Comparison of ENCODE assay signal across 9 cellular contexts in the genomic region with DNA sequence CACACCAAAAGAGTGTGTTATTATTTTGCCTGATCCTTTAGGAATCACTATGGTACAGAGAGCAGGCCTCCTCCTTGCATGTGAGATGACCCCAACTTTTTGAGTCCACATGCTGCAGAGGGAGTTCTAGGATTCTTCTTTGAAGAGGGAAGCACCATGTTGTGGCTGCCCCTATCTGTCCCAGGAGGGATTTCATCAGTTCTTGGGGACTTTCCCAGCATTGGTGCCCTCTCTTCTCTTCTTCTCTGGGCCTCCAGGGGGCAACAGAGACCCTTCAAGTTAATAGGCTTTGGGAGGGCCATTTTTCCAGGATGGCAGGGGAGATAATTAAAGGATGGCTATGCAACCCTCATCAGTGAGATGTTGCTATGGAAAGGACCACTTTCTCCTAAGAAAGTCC. TPM values are rescaled to one million over a fixed set of nuclear protein-coding genes. Genes with fewer than 3 reads are reported as not detected.
DNase-seq lines count a peak whose midpoint lies in the region; ATAC-seq and TF ChIP-seq lines count a peak whose summit lies in the region.
"Had no signal": no experiment of that assay in that cellular context is flagged by ENCODE, and none has a peak within 500 bp of the region (broad histone marks: within the 10 kb centered on the region; RNA-seq: fewer than 3 reads in every experiment).

No MANE protein-coding gene starts in this region.

- H3K4me3 Mint-ChIP-seq in type B pancreatic cell, result no peak overlapping the region

- POLR2A ChIA-PET in GM10248 (lab: Yijun Ruan, JAX), result no interaction called here

- H3K4me3 ChIP-seq in coronary artery, result no peak overlapping the region
- H3K4me3 ChIP-seq: lung had no signal

- no peaks in the 10 kb centered on the region for H3K27me3 Mint-ChIP-seq in type B pancreatic cell

- H3K4me1 Mint-ChIP-seq in type B pancreatic cell (ENCODE audit: unreplicated experiment), result no peaks in the 10 kb centered on the region

- TF ChIP-seq CTCF in GM10248 (IDR thresholded peaks at IDR 0.05; ENCODE audit: control extremely low read depth, extremely low read depth, low read depth, missing control alignments) (peak; percentile 16), type B pancreatic cell (conservative IDR thresholded peaks at IDR 0.05) (peak; percentile 60), coronary artery (IDR thresholded peaks at IDR 0.05) (no peak)

- no peaks in the 10 kb centered on the region for H3K36me3 Mint-ChIP-seq in type B pancreatic cell

- no peak for ATAC-seq in sciatic nerve

- H3K27ac Mint-ChIP-seq in type B pancreatic cell, result no peak overlapping the region

- CTCF ChIA-PET in GM10248 (lab: Yijun Ruan, JAX), result interaction anchor here (1.3 kb wide), 1 partner anchor 14 kb away, joined by 8 read pairs; the partner anchor contains the start of gene MMP10

- intact Hi-C loops in sciatic nerve (cut with DNase I), result no loop called here

- H3K27ac ChIP-seq in coronary artery, result no peak overlapping the region

- DNase-seq in 8988T (peak; percentile 29), GM10248 (ENCODE audit: extremely low spot score) (peak; percentile 33), H4 (ENCODE audit: low spot score) (peak; percentile 52), M059J (ENCODE audit: low read depth) (peak; percentile 63), dermis blood vessel endothelial cell (peak; percentile 82), type B pancreatic cell (ENCODE audit: extremely low spot score, unreplicated experiment) (no peak), sciatic nerve (ENCODE audit: low spot score) (no peak), coronary artery (ENCODE audit: low spot score) (no peak)

- H3K9me3 Mint-ChIP-seq in type B pancreatic cell, result no peaks in the 10 kb centered on the region

RNA-seq across cellular contexts. Expression of gene MMP1, which starts 3.6 kb away (rescaled TPM):
- total RNA-seq in H4 (2014; rRNA removed; shearing (Covaris generic)), result 2.8 and 3.1 TPM in 2 replicates
- total RNA-seq in M059J (2014; rRNA removed; shearing (Covaris generic)), result 75.7 and 80.6 TPM in 2 replicates
- total RNA-seq in dermis blood vessel endothelial cell (650 and 1,055 TPM in 2 replicates), type B pancreatic cell (ENCODE audit: low replicate concordance) (6.5 and 14.3 TPM in 2 replicates), sciatic nerve (0.22 TPM)

RNA-seq across cellular contexts. Expression of gene MMP10, which starts 14.0 kb away (rescaled TPM):
- 0.33 TPM in 1 of 2 replicates, not detected in the other for total RNA-seq in H4 (2014; rRNA removed; shearing (Covaris generic))
- 0.37 TPM in 1 of 2 replicates, not detected in the other for total RNA-seq in M059J (2014; rRNA removed; shearing (Covaris generic))
- total RNA-seq in dermis blood vessel endothelial cell (5.0 and 7.3 TPM in 2 replicates), type B pancreatic cell (ENCODE audit: low replicate concordance) (0.71 and 2.0 TPM in 2 replicates), sciatic nerve (not detected)

RNA-seq across cellular contexts. Expression of gene MMP3, which starts 49.0 kb away (rescaled TPM):
- total RNA-seq in H4 (2014; rRNA removed; shearing (Covaris generic)), result 46.7 and 64.3 TPM in 2 replicates
- total RNA-seq in M059J (2014; rRNA removed; shearing (Covaris generic)), result 126 and 136 TPM in 2 replicates
- total RNA-seq in dermis blood vessel endothelial cell (not detected in 2 replicates), type B pancreatic cell (ENCODE audit: low replicate concordance) (not detected in 2 replicates), sciatic nerve (6.7 TPM)

Comparison
In these comparisons a context has a peak if more than half of its experiments do, and no peak if none do; other contexts are left out.
1. DNase-seq: peak in 8988T (single experiment), GM10248 (single experiment), H4 (single experiment), M059J (single experiment) and dermis blood vessel endothelial cell (single experiment); none in type B pancreatic cell (single experiment), sciatic nerve (single experiment) and coronary artery (single experiment).